ENCODE assay signal across 27 cellular contexts in the genomic region with DNA sequence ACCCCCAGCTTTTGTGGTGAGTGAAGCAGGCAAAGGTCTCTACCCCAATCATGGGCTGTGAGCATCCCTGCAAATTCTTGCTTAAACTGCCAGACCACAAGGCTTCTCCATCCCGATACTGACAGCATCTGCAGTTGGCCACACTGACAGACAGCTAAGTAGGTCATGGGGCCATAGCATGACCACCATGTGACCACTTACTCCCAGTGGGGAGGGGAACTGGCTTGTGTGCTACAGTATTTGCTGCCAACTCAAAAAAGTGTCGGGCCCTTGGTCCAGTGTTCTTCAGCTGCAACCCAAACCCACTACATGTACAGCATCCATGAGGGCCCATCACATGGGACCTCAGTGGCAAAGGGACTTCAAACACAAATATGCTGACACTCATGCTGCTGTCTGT.
"Had no signal": no experiment of that assay in that cellular context is flagged by ENCODE, and none has a peak within 500 bp of the region (broad histone marks: within the 10 kb centered on the region; RNA-seq: fewer than 3 reads in every experiment).

No MANE protein-coding gene starts in this region.

- H3K4me1 ChIP-seq: adrenal gland, SJSA1 had no signal

- H3K4me1 Mint-ChIP-seq: activated CD4-positive, alpha-beta T cell treated with anti-CD3 and anti-CD28 coated beads for 36 hours; activated naive CD8-positive, alpha-beta T cell treated with anti-CD3 and anti-CD28 coated beads, Interleukin-2, amount 10 ng/mL, durations not matched to agents 7 days and 5 days had no signal

- H3K27me3 ChIP-seq: adrenal gland, SJSA1 had no signal

- DNase-seq: activated B cell treated with CpG ODN at 0.5 μM for 24 hours; activated CD4-positive, alpha-beta T cell treated with anti-CD3 and anti-CD28 coated beads for 36 hours; activated CD8-positive, alpha-beta memory T cell treated with anti-CD3 and anti-CD28 coated beads, Interleukin-2, amount 50 U/mL, for 4 hours; activated CD8-positive, alpha-beta T cell treated with anti-CD3 and anti-CD28 coated beads for 36 hours; activated gamma-delta T cell treated with Interleukin-2 at 50 U/mL for 16 hours; activated naive CD4-positive, alpha-beta T cell treated with anti-CD3 and anti-CD28 coated beads, Interleukin-2, amount 50 U/mL, for 16 hours; activated naive CD8-positive, alpha-beta T cell treated with anti-CD3 and anti-CD28 coated beads, Interleukin-2, amount 10 ng/mL, durations not matched to agents 7 days and 5 days; activated T-cell treated with anti-CD3 and anti-CD28 coated beads, Interleukin-2, amount 50 U/mL, for 72 hours; adrenal gland; central memory CD4-positive, alpha-beta T cell; KG1; NCI-H1048; NCI-H2029; NCI-H2107; NCI-H2171 treated with DMSO at 0.1 percent for 48 hours; NCI-H226; NCI-H526 treated with DMSO at 0.1 percent for 48 hours; NCI-H82; RPMI8226; SHP77; SW 1271 had no signal

- H3K36me3 Mint-ChIP-seq: activated naive CD8-positive, alpha-beta T cell treated with anti-CD3 and anti-CD28 coated beads, Interleukin-2, amount 10 ng/mL, durations not matched to agents 7 days and 5 days had no signal

- H3K27me3 Mint-ChIP-seq: activated CD8-positive, alpha-beta T cell treated with anti-CD3 and anti-CD28 coated beads for 36 hours had no signal

- H3K4me3 Mint-ChIP-seq: activated B cell treated with CpG ODN at 0.5 μM for 24 hours; activated CD4-positive, alpha-beta T cell treated with anti-CD3 and anti-CD28 coated beads for 36 hours; activated CD8-positive, alpha-beta T cell treated with anti-CD3 and anti-CD28 coated beads for 36 hours; activated naive CD8-positive, alpha-beta T cell treated with anti-CD3 and anti-CD28 coated beads, Interleukin-2, amount 10 ng/mL, durations not matched to agents 7 days and 5 days; activated T-cell treated with anti-CD3 and anti-CD28 coated beads, Interleukin-2, amount 50 U/mL, for 72 hours; IgD-negative memory B cell; T-helper 2 cell treated with Interferon-gamma antibody and Interleukin-4, amounts not matched to agents 5 μg/mL and 100 μg/mL, for 36 hours had no signal

- H3K9me3 Mint-ChIP-seq: activated B cell treated with CpG ODN at 0.5 μM for 24 hours; activated CD8-positive, alpha-beta T cell treated with anti-CD3 and anti-CD28 coated beads for 36 hours; activated naive CD8-positive, alpha-beta T cell treated with anti-CD3 and anti-CD28 coated beads, Interleukin-2, amount 10 ng/mL, durations not matched to agents 7 days and 5 days; activated T-cell treated with anti-CD3 and anti-CD28 coated beads, Interleukin-2, amount 50 U/mL, for 72 hours; activated T-helper 2 cell treated with anti-CD3 and anti-CD28 coated beads, Interferon-gamma antibody, Interleukin-2, Interleukin-4, amounts not matched to agents 10 μg/mL and 5 μg/mL and 100 μg/mL, durations not matched to agents 14 hours and 24 hours and 36 hours; IgD-negative memory B cell; T-helper 2 cell treated with Interferon-gamma antibody and Interleukin-4, amounts not matched to agents 5 μg/mL and 100 μg/mL, for 36 hours had no signal

- H3K9me3 ChIP-seq: adrenal gland, SJSA1 had no signal

- ATAC-seq: activated CD4-positive, alpha-beta T cell treated with anti-CD3 and anti-CD28 coated beads for 36 hours; activated CD8-positive, alpha-beta T cell treated with anti-CD3 and anti-CD28 coated beads for 36 hours; activated T-cell treated with anti-CD3 and anti-CD28 coated beads, Interleukin-2, amount 50 U/mL, for 72 hours; Panc1; SK-N-SH treated with all-trans-retinoic acid at 6 μM for 48 hours had no signal

- H3K36me3 ChIP-seq: SJSA1 had no signal

- H3K27ac Mint-ChIP-seq: activated B cell treated with CpG ODN at 0.5 μM for 24 hours; activated CD4-positive, alpha-beta T cell treated with anti-CD3 and anti-CD28 coated beads for 36 hours; activated CD8-positive, alpha-beta T cell treated with anti-CD3 and anti-CD28 coated beads for 36 hours; activated naive CD8-positive, alpha-beta T cell treated with anti-CD3 and anti-CD28 coated beads, Interleukin-2, amount 10 ng/mL, durations not matched to agents 7 days and 5 days; activated T-cell treated with anti-CD3 and anti-CD28 coated beads, Interleukin-2, amount 50 U/mL, for 72 hours; activated T-helper 2 cell treated with anti-CD3 and anti-CD28 coated beads, Interferon-gamma antibody, Interleukin-2, Interleukin-4, amounts not matched to agents 10 μg/mL and 5 μg/mL and 100 μg/mL, durations not matched to agents 14 hours and 24 hours and 36 hours; IgD-negative memory B cell; T-helper 2 cell treated with Interferon-gamma antibody and Interleukin-4, amounts not matched to agents 5 μg/mL and 100 μg/mL, for 36 hours had no signal

- H3K27ac ChIP-seq: adrenal gland, SJSA1 had no signal

- H3K4me3 ChIP-seq: adrenal gland, SJSA1 had no signal
